In the genomic region with DNA sequence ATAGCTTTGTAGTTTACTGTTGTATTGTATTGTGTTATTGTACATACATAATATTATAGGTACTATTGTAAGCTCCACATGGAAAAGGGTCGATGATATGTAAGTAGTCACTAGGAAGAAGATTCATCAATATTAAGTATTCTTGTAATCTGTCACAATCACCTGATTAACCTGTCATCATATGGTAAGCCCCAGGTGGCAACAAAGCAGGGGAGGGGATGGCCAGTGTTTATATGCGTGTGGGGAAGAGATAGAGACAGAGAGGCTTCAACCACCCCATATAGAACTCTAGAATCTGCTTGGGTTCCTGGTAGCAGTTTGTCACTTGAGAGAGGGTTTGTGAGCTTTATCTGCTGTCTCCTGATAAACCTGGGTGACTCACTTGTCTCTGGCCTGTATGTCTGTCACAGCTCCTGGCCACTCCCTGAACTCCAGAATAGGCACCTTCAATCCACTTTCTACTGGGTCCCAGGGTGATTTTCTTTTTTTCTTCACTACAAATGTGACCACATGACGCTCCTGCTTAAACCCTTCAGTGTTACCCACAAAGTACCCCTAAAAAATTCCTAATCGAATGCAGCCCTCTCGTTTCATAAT, we compare ENCODE assay signal across 27 cellular contexts. TPM values are rescaled to one million over a fixed set of nuclear protein-coding genes. Genes with fewer than 3 reads are reported as not detected.
DNase-seq lines count a peak whose midpoint lies in the region; ATAC-seq and TF ChIP-seq lines count a peak whose summit lies in the region.
"Had no signal": no experiment of that assay in that cellular context is flagged by ENCODE, and none has a peak within 500 bp of the region (broad histone marks: within the 10 kb centered on the region; RNA-seq: fewer than 3 reads in every experiment).

No MANE protein-coding gene starts in this region.

- H3F3A ChIP-seq in PC-3 (ENCODE audit: low read length, unreplicated experiment), result no peaks in the 10 kb centered on the region

- no TSS peak for BruUV-seq in PC-3 (replicated peaks; lab: Mats Ljungman, UMichigan)

- no peak for TF ChIP-seq CTCF in right atrium auricular region (IDR thresholded peaks at IDR 0.05)
- TF ChIP-seq CTCF in PC-3 (conservative IDR thresholded peaks at IDR 0.05; ENCODE audit: low read depth, low read length), result no peak
- no peak for TF ChIP-seq CTCF in body of pancreas (IDR thresholded peaks at IDR 0.05)
- TF ChIP-seq CTCF in parathyroid adenoma (IDR thresholded peaks at IDR 0.05), result no peak

- peak overlapping the region in 1 of 2 donors; percentile 47 for H3K27ac ChIP-seq in right atrium auricular region
- no peak overlapping the region for H3K27ac ChIP-seq in PC-3 (ENCODE audit: low read length)
- H3K27ac ChIP-seq in body of pancreas, result no peak overlapping the region
- H3K27ac ChIP-seq in parathyroid adenoma, result peak overlapping the region; percentile 75
- H3K27ac ChIP-seq: transverse colon had no signal

- H3K27me3 ChIP-seq in right atrium auricular region (no peaks in the 10 kb centered on the region), PC-3 (ENCODE audit: low read length) (no peaks in the 10 kb centered on the region), body of pancreas (no peaks in the 10 kb centered on the region), parathyroid adenoma (ENCODE audit: control insufficient read depth, insufficient read depth, low read length) (no peaks in the 10 kb centered on the region)
- H3K27me3 ChIP-seq: transverse colon had no signal

- H3K79me2 ChIP-seq in PC-3 (ENCODE audit: low read length), result no peaks in the 10 kb centered on the region
- H3K79me2 ChIP-seq in parathyroid adenoma, result no peaks in the 10 kb centered on the region

- POLR2A ChIA-PET in PC-3 (lab: Charles Lee; ENCODE audit: unreplicated experiment), result no interaction called here

- H2AFZ ChIP-seq in PC-3 (ENCODE audit: low read length) (no peak overlapping the region), parathyroid adenoma (peak overlapping the region; percentile 58)

- H3K9ac ChIP-seq in PC-3 (ENCODE audit: low read length) (no peak overlapping the region), parathyroid adenoma (no peak overlapping the region)

- DNase-seq in Right ventricle myocardium superior (no peak), right atrium auricular region (ENCODE audit: low spot score) (no peak), PC-3 (no peak), body of pancreas (peak in 1 of 4 donors; percentile 19), GOT3 (lab: John Stamatoyannopoulos, UW) (no peak), sciatic nerve (ENCODE audit: low spot score) (no peak)
- DNase-seq in activated CD4-positive, alpha-beta T cell treated with anti-CD3 and anti-CD28 coated beads for 1 hour, result no peak
- DNase-seq: activated CD4-positive, alpha-beta T cell treated with anti-CD3 and anti-CD28 coated beads for 36 hours; activated effector memory CD4-positive, alpha-beta T cell treated with Interleukin-2 at 50 U/mL for 16 hours; aorta; caudate nucleus; CD8-positive, alpha-beta T cell; DMS153; GF-D8; Karpas-422; midbrain; natural killer cell; NCI-H1694; NCI-H2171; NCI-H510A; NK-92 treated with Interleukin-12 subunit alpha and Interleukin-12 subunit beta, amount 100 ng/mL, for 24 hours; occipital lobe; stimulated activated CD4-positive, alpha-beta T cell treated with anti-CD3 and anti-CD28 coated beads, Interleukin-1b, Interleukin-23, amount 100 ng/mL, for 48 hours; stimulated activated CD8-positive, alpha-beta memory T cell treated with anti-CD3 and anti-CD28 coated beads, Interleukin-4, amount 100 ng/mL, for 48 hours; transverse colon had no signal

- WGBS in body of pancreas, 2 donors, result 59 to 72% methylated on average over 5 of the region's 5 CpGs

- H3K36me3 ChIP-seq in right atrium auricular region (no peaks in the 10 kb centered on the region), PC-3 (ENCODE audit: low read depth, low read length) (no peaks in the 10 kb centered on the region), body of pancreas (replicated peaks in 1 of 2; ENCODE audit: insufficient read depth in 1 of 2, low read depth in 2 of 2) (no peaks in the 10 kb centered on the region), parathyroid adenoma (ENCODE audit: control insufficient read depth, insufficient read depth, low read length) (no peaks in the 10 kb centered on the region)
- H3K36me3 ChIP-seq: transverse colon had no signal

- no peaks in the 10 kb centered on the region for H3K9me2 ChIP-seq in PC-3 (replicated peaks; ENCODE audit: low read length)

- H3K4me2 ChIP-seq in PC-3 (ENCODE audit: low read length) (no peak overlapping the region), parathyroid adenoma (ENCODE audit: low read length) (no peak overlapping the region)
- H3K4me2 ChIP-seq: smooth muscle cell had no signal

- no peaks in the 10 kb centered on the region for H4K20me1 ChIP-seq in PC-3 (ENCODE audit: low read length)

- H3K4me1 ChIP-seq in right atrium auricular region (no peaks in the 10 kb centered on the region), PC-3 (ENCODE audit: insufficient read depth, low read length) (no peaks in the 10 kb centered on the region), body of pancreas (peaks cover 8% of the 10 kb centered on the region), parathyroid adenoma (peaks cover 51% of the 10 kb centered on the region)
- H3K4me1 ChIP-seq: transverse colon had no signal

- intact Hi-C loops in Right ventricle myocardium superior (cut with DNase I) (loop anchor here (5.0 kb wide), 1 partner anchor 52 kb away; no protein-coding TSS in a partner anchor), PC-3 (cut with micrococcal nuclease) (loop anchor here (5.0 kb wide), 1 partner anchor 243 kb away; no protein-coding TSS in a partner anchor), body of pancreas (cut with DNase I) (no loop called here), sciatic nerve (cut with DNase I) (no loop called here)

- no peak overlapping the region for H3K4me3 ChIP-seq in right atrium auricular region
- H3K4me3 ChIP-seq in PC-3 (ENCODE audit: low read length), result no peak overlapping the region
- H3K4me3 ChIP-seq in body of pancreas, result no peak overlapping the region
- no peak overlapping the region for H3K4me3 ChIP-seq in parathyroid adenoma (ENCODE audit: low read depth, low read length)
- H3K4me3 ChIP-seq: smooth muscle cell, transverse colon had no signal

- H3K9me3 ChIP-seq in right atrium auricular region (no peaks in the 10 kb centered on the region), PC-3 (ENCODE audit: low read length) (no peaks in the 10 kb centered on the region), body of pancreas (no peaks in the 10 kb centered on the region), parathyroid adenoma (ENCODE audit: control insufficient read depth, low read length) (no peaks in the 10 kb centered on the region)
- H3K9me3 ChIP-seq: transverse colon had no signal

- ATAC-seq in Right ventricle myocardium superior (ENCODE audit: poor library complexity), result peak; percentile 62
- peak; percentile 61 for ATAC-seq in PC-3
- ATAC-seq in body of pancreas, result peak; percentile 48
- ATAC-seq in sciatic nerve, result no peak
- ATAC-seq: activated CD4-positive, alpha-beta T cell treated with anti-CD3 and anti-CD28 coated beads for 36 hours; CD8-positive, alpha-beta T cell; natural killer cell had no signal

- CTCF ChIA-PET in PC-3 (lab: Charles Lee), result interaction anchor here (0.5 to 0.6 kb wide), 2 partner anchors 53 to 688 kb away, joined by 3 to 4 read pairs; no protein-coding TSS in a partner anchor

- no peak for TF ChIP-seq POLR2A in body of pancreas (IDR thresholded peaks at IDR 0.05)

RNA-seq across cellular contexts. Expression of a gene that starts 48.9 kb away (rescaled TPM):
- total RNA-seq in Right ventricle myocardium superior (118 TPM), right atrium auricular region (100 to 1,000 TPM in 1 of 2 donors, 10 to 100 TPM in 1; 79.5 to 127 TPM), PC-3 (2014; rRNA removed) (26.2 and 37.0 TPM in 2 replicates), body of pancreas (10 to 100 TPM; 35.3 to 35.6 TPM), sciatic nerve (42.2 TPM)

Comparison
In these comparisons a context has a peak if more than half of its experiments do, and no peak if none do; other contexts are left out.
1. intact Hi-C loops: an anchor here in Right ventricle myocardium superior (5.0 kb wide) and PC-3 (5.0 kb wide); none called in body of pancreas and sciatic nerve.